In genomic region chr2:231715988-231716616, GRCh38 we compare ENCODE assay signal across 8 cellular contexts. TPM values are rescaled to one million over a fixed set of nuclear protein-coding genes. Genes with fewer than 3 reads are reported as not detected.
DNase-seq lines count a peak whose midpoint lies in the region; ATAC-seq and TF ChIP-seq lines count a peak whose summit lies in the region.

No MANE protein-coding gene starts in this region.

- H3K27ac Mint-ChIP-seq in T-cell, result peak overlapping the region; percentile 11 to 28
- H3K27ac Mint-ChIP-seq in type B pancreatic cell, result peak overlapping the region; percentile 94

- H3K4me1 Mint-ChIP-seq in T-cell (peaks cover 34 to 44% (median 38%) of the 10 kb centered on the region in 3 donors), type B pancreatic cell (ENCODE audit: unreplicated experiment) (peaks cover 39% of the 10 kb centered on the region)

- WGBS in heart right ventricle, 2 donors, result 87 to 88% methylated on average over 8 of the region's 8 CpGs

- peak overlapping the region in 1 of 3 donors; percentile 24 for H3K4me3 Mint-ChIP-seq in T-cell
- peak overlapping the region; percentile 63 for H3K4me3 Mint-ChIP-seq in type B pancreatic cell

- peak overlapping the region in 8 of 10 donors; percentile 9 to 73 (median 56) for H3K27ac ChIP-seq in heart right ventricle

- H3K36me3 Mint-ChIP-seq in T-cell (peaks cover 19% of the 10 kb centered on the region), type B pancreatic cell (peaks cover 11% of the 10 kb centered on the region)

- CTCF ChIA-PET in T-cell (lab: Charles Lee), result interaction anchor here (0.6 to 8.4 kb wide), 6 partner anchors 12 to 103 kb away, joined by 3 to 150 read pairs (median 15); no protein-coding TSS in a partner anchor

- no peaks in the 10 kb centered on the region for H3K9me3 ChIP-seq in heart right ventricle

- no peak for TF ChIP-seq CTCF in heart right ventricle (IDR thresholded peaks at IDR 0.05)
- no peak for TF ChIP-seq CTCF in type B pancreatic cell (conservative IDR thresholded peaks at IDR 0.05)

- H3K27me3 Mint-ChIP-seq in T-cell (no peaks in the 10 kb centered on the region), type B pancreatic cell (no peaks in the 10 kb centered on the region)

- POLR2A ChIA-PET in T-cell (lab: Charles Lee), result interaction anchor here in 1 of 2 donors (0.7 kb wide), 1 partner anchor 57 kb away, joined by 3 read pairs; no protein-coding TSS in a partner anchor

- H3K9me3 Mint-ChIP-seq in T-cell, result no peaks in the 10 kb centered on the region
- H3K9me3 Mint-ChIP-seq in type B pancreatic cell, result no peaks in the 10 kb centered on the region

- DNase-seq in heart right ventricle (peak in 1 of 2 donors; percentile 2), cardiac septum (ENCODE audit: low spot score) (no peak), T-cell (no peak), glomerular visceral epithelial cell (ENCODE audit: extremely low spot score) (peak; percentile 53), type B pancreatic cell (ENCODE audit: extremely low spot score, unreplicated experiment) (no peak), NCI-H82 treated with DMSO at 0.1 percent for 48 hours (lab: John Stamatoyannopoulos, UW; ENCODE audit: unreplicated experiment) (no peak), NCI-H187 (lab: John Stamatoyannopoulos, UW) (no peak)

- H3K36me3 ChIP-seq in heart right ventricle, result peaks cover 0 to 34% (median 13%) of the 10 kb centered on the region in 9 donors

- ATAC-seq in heart right ventricle (peak in 1 of 8 donors; percentile 5), T-cell (replicated peaks in 1 of 4) (no peak), HG02759 (IDR thresholded peaks at IDR 0.05; ENCODE audit: unreplicated experiment) (no peak)

- H3K27me3 ChIP-seq in heart right ventricle, result no peaks in the 10 kb centered on the region

- H3K4me3 ChIP-seq in heart right ventricle, result no peak overlapping the region

- H3K4me1 ChIP-seq in heart right ventricle, result peaks cover 23 to 59% (median 47%) of the 10 kb centered on the region in 9 donors

- intact Hi-C loops in heart right ventricle (cut with DNase I), result loop anchor here (1.0 to 10.0 kb wide), 10 partner anchors 37 to 201 kb away; no protein-coding TSS in a partner anchor
- intact Hi-C loops in cardiac septum (cut with DNase I), result loop anchor here (1.0 to 10.0 kb wide), 2 partner anchors 37 to 201 kb away; no protein-coding TSS in a partner anchor

RNA-seq across cellular contexts. Expression of gene PTMA, which starts 7.8 kb away (rescaled TPM):
- total RNA-seq in heart right ventricle, result 100 to 1,000 TPM; 133 to 348 (median 164) TPM
- 100 to 1,000 TPM; 567 to 626 TPM for polyA plus RNA-seq in heart right ventricle
- total RNA-seq in cardiac septum, result 256 TPM
- 1,000 to 10,000 TPM; 1,067 to 1,378 (median 1,149) TPM for total RNA-seq in T-cell
- total RNA-seq in type B pancreatic cell (ENCODE audit: low replicate concordance), result 969 and 1,228 TPM in 2 replicates
